Comparison of ENCODE assay signal across 8 cellular contexts in genomic region chr3:9946112-9947024, GRCh38. TPM values are rescaled to one million over a fixed set of nuclear protein-coding genes. Genes with fewer than 3 reads are reported as not detected.
DNase-seq lines count a peak whose midpoint lies in the region; ATAC-seq and TF ChIP-seq lines count a peak whose summit lies in the region.

No MANE protein-coding gene starts in this region.

- peak; percentile 94 for ATAC-seq in omental fat pad (ENCODE audit: low FRiP score)

- H3K36me3 ChIP-seq in HUES48 (ENCODE audit: control insufficient read depth, insufficient read depth, low read length) (peaks cover 10% of the 10 kb centered on the region; the same call in 1 of the 2 replicates), SU-DHL-6 (ENCODE audit: low read length) (no peaks in the 10 kb centered on the region), subcutaneous abdominal adipose tissue (ENCODE audit: control insufficient read depth in 5 of 5, insufficient read depth in 5 of 5, low read length in 5 of 5) (peaks cover 0 to 37% (median 21%) of the 10 kb centered on the region in 5 donors)

- H3K4me1 ChIP-seq in HUES48 (ENCODE audit: control insufficient read depth, insufficient read depth, low read length) (no peaks in the 10 kb centered on the region; the same call in 1 of the 2 replicates), subcutaneous abdominal adipose tissue (ENCODE audit: control insufficient read depth in 5 of 5, insufficient read depth in 5 of 5, low read length in 5 of 5) (peaks cover 0 to 25% (median 20%) of the 10 kb centered on the region in 5 donors)

- peak; percentile 31 for TF ChIP-seq CTCF in SU-DHL-6 (IDR thresholded peaks at IDR 0.05; ENCODE audit: insufficient read depth, low read length, poor library complexity, severe bottlenecking)
- TF ChIP-seq CTCF in glutamatergic neuron (IDR thresholded peaks at IDR 0.05; ENCODE audit: partially characterized antibody, unreplicated experiment), result peak; percentile 34
- TF ChIP-seq CTCF in omental fat pad (IDR thresholded peaks at IDR 0.05), result peak in 1 of 3 donors; percentile 56

- H3K9ac ChIP-seq in HUES48 (ENCODE audit: low read depth, low read length) (no peak overlapping the region), SU-DHL-6 (ENCODE audit: low read length) (peak overlapping the region; percentile 61), subcutaneous abdominal adipose tissue (ENCODE audit: low read length in 5 of 5) (peak overlapping the region in 4 of 5 donors; percentile 60 to 77 (median 68))

- peak overlapping the region; percentile 4 for H3K27ac ChIP-seq in HUES48 (ENCODE audit: low read depth, low read length)
- no peak overlapping the region for H3K27ac ChIP-seq in SU-DHL-6 (ENCODE audit: low read depth, low read length)
- H3K27ac ChIP-seq in subcutaneous abdominal adipose tissue (ENCODE audit: low read depth, low read length), result peak overlapping the region; percentile 79

- DNase-seq in ELF-1 (ENCODE audit: low read depth, low spot score) (peak; percentile 95), glutamatergic neuron (peak; percentile 92), omental fat pad (ENCODE audit: low spot score) (peak; percentile 66), DMS79 (lab: John Stamatoyannopoulos, UW) (no peak)
- peak; percentile 87 for DNase-seq in activated naive CD8-positive, alpha-beta T cell treated with anti-CD3 and anti-CD28 coated beads for 36 hours

- no peaks in the 10 kb centered on the region for H3K79me2 ChIP-seq in SU-DHL-6 (ENCODE audit: insufficient read depth, low read length)

- peak overlapping the region; percentile 83 for H3K27ac Mint-ChIP-seq in activated naive CD8-positive, alpha-beta T cell treated with anti-CD3 and anti-CD28 coated beads for 36 hours
- H3K27ac Mint-ChIP-seq in glutamatergic neuron (ENCODE audit: unreplicated experiment), result no peak overlapping the region

- H3K9me3 ChIP-seq in HUES48 (ENCODE audit: control insufficient read depth, insufficient read depth, low read length) (no peaks in the 10 kb centered on the region), SU-DHL-6 (ENCODE audit: insufficient read depth, low read length) (no peaks in the 10 kb centered on the region), subcutaneous abdominal adipose tissue (ENCODE audit: control insufficient read depth in 5 of 5, low read length in 5 of 5) (no peaks in the 10 kb centered on the region)

- H3K4me2 ChIP-seq in SU-DHL-6 (ENCODE audit: low read depth, low read length, poor library complexity, severe bottlenecking), result peak overlapping the region; percentile 50

- H3K4me3 ChIP-seq in HUES48 (ENCODE audit: low read depth, low read length), result peak overlapping the region; percentile 69
- H3K4me3 ChIP-seq in SU-DHL-6 (ENCODE audit: insufficient read depth, low read length, poor library complexity, severe bottlenecking), result peak overlapping the region; percentile 55
- H3K4me3 ChIP-seq in subcutaneous abdominal adipose tissue (ENCODE audit: low read depth in 1 of 5, low read length in 5 of 5), result peak overlapping the region in 4 of 5 donors; percentile 69 to 79 (median 75)

- H3K9me3 Mint-ChIP-seq in activated naive CD8-positive, alpha-beta T cell treated with anti-CD3 and anti-CD28 coated beads for 36 hours, result no peaks in the 10 kb centered on the region
- peaks cover 4% of the 10 kb centered on the region for H3K9me3 Mint-ChIP-seq in glutamatergic neuron (ENCODE audit: unreplicated experiment)

- H3F3A ChIP-seq in SU-DHL-6 (ENCODE audit: insufficient read depth), result no peaks in the 10 kb centered on the region

- 0 out of 2 replicates have a peak, but pooled peaks cover 3% of the 10 kb centered on the region for H3K27me3 ChIP-seq in HUES48 (ENCODE audit: control insufficient read depth, insufficient read depth, low read length)
- no peaks in the 10 kb centered on the region for H3K27me3 ChIP-seq in SU-DHL-6 (ENCODE audit: low read length)
- H3K27me3 ChIP-seq in subcutaneous abdominal adipose tissue (ENCODE audit: control insufficient read depth in 5 of 5, insufficient read depth in 4 of 5, low read length in 5 of 5), result no peaks in the 10 kb centered on the region

- no peaks in the 10 kb centered on the region for H3K9me2 ChIP-seq in SU-DHL-6 (replicated peaks; ENCODE audit: insufficient read depth, low read length)

- peak overlapping the region; percentile 61 for H2AFZ ChIP-seq in SU-DHL-6 (ENCODE audit: low read depth, low read length, severe bottlenecking)

- H3K4me3 Mint-ChIP-seq in activated naive CD8-positive, alpha-beta T cell treated with anti-CD3 and anti-CD28 coated beads for 36 hours, result peak overlapping the region; percentile 78
- peak overlapping the region; percentile 87 for H3K4me3 Mint-ChIP-seq in glutamatergic neuron (ENCODE audit: unreplicated experiment)

- H4K20me1 ChIP-seq in SU-DHL-6 (ENCODE audit: low read depth, low read length), result no peaks in the 10 kb centered on the region

- H3K4me1 Mint-ChIP-seq in activated naive CD8-positive, alpha-beta T cell treated with anti-CD3 and anti-CD28 coated beads for 36 hours, result peaks cover 8% of the 10 kb centered on the region
- H3K4me1 Mint-ChIP-seq in glutamatergic neuron (ENCODE audit: low read depth, unreplicated experiment), result no peaks in the 10 kb centered on the region

- H3K36me3 Mint-ChIP-seq in activated naive CD8-positive, alpha-beta T cell treated with anti-CD3 and anti-CD28 coated beads for 36 hours, result peaks cover 11% of the 10 kb centered on the region
- H3K36me3 Mint-ChIP-seq in glutamatergic neuron (ENCODE audit: unreplicated experiment), result no peaks in the 10 kb centered on the region

- H3K27me3 Mint-ChIP-seq in activated naive CD8-positive, alpha-beta T cell treated with anti-CD3 and anti-CD28 coated beads for 36 hours, result no peaks in the 10 kb centered on the region
- H3K27me3 Mint-ChIP-seq in glutamatergic neuron (ENCODE audit: unreplicated experiment), result peaks cover 5% of the 10 kb centered on the region

RNA-seq across cellular contexts. Expression of gene PRRT3, which starts 5.8 kb away (rescaled TPM):
- 1 to 10 TPM; 8.0 to 8.6 TPM for total RNA-seq in activated naive CD8-positive, alpha-beta T cell treated with anti-CD3 and anti-CD28 coated beads for 36 hours
- total RNA-seq in glutamatergic neuron (ENCODE audit: unreplicated experiment) (8.9 TPM), omental fat pad (1 to 10 TPM; 1.1 to 2.8 (median 1.3) TPM)

RNA-seq across cellular contexts. Expression of gene CRELD1, which starts 12.7 kb away (rescaled TPM):
- total RNA-seq in activated naive CD8-positive, alpha-beta T cell treated with anti-CD3 and anti-CD28 coated beads for 36 hours, result 1 to 10 TPM; 7.9 to 10.0 TPM
- total RNA-seq in glutamatergic neuron (ENCODE audit: unreplicated experiment), result 92.6 TPM
- total RNA-seq in omental fat pad, result 10 to 100 TPM; 26.8 to 52.3 (median 38.4) TPM

RNA-seq across cellular contexts. Expression of gene IL17RC, which starts 29.5 kb away (rescaled TPM):
- total RNA-seq in activated naive CD8-positive, alpha-beta T cell treated with anti-CD3 and anti-CD28 coated beads for 36 hours, result under 1 TPM; 0.36 to 0.60 TPM
- total RNA-seq in glutamatergic neuron (ENCODE audit: unreplicated experiment), result 41.9 TPM
- 10 to 100 TPM; 53.4 to 97.6 (median 58.2) TPM for total RNA-seq in omental fat pad

RNA-seq across cellular contexts. Expression of gene EMC3, which starts 40.3 kb away (rescaled TPM):
- total RNA-seq in activated naive CD8-positive, alpha-beta T cell treated with anti-CD3 and anti-CD28 coated beads for 36 hours, result 10 to 100 TPM; 44.7 to 46.7 TPM
- total RNA-seq in glutamatergic neuron (ENCODE audit: unreplicated experiment) (49.0 TPM), omental fat pad (100 to 1,000 TPM in 1 of 4 donors, 10 to 100 TPM in 3; 50.8 to 116 (median 71.5) TPM)

RNA-seq across cellular contexts. Expression of gene IL17RE, which starts 43.7 kb away (rescaled TPM):
- 1 to 10 TPM; 1.2 to 1.8 TPM for total RNA-seq in activated naive CD8-positive, alpha-beta T cell treated with anti-CD3 and anti-CD28 coated beads for 36 hours
- total RNA-seq in glutamatergic neuron (ENCODE audit: unreplicated experiment) (3.9 TPM), omental fat pad (10 to 100 TPM in 2 of 4 donors, 1 to 10 TPM in 2; 7.7 to 13.8 (median 10.3) TPM)

Comparison
In these comparisons a context has a peak if more than half of its experiments do, and no peak if none do; other contexts are left out.
1. RNA of gene IL17RC, which starts 29.5 kb away (total RNA-seq): 53.4 to 97.6 TPM in omental fat pad and 41.9 TPM in glutamatergic neuron (single experiment); 0.36 to 0.60 TPM in activated naive CD8-positive, alpha-beta T cell treated with anti-CD3 and anti-CD28 coated beads for 36 hours; every median in the first group is over 10 times any median in the second.
2. Peak in every context shown above with its lines, with median percentiles within 50 percentile points of each other: H3K4me3 ChIP-seq.